1 cellular context compared by ENCODE assay signal in the genomic region with DNA sequence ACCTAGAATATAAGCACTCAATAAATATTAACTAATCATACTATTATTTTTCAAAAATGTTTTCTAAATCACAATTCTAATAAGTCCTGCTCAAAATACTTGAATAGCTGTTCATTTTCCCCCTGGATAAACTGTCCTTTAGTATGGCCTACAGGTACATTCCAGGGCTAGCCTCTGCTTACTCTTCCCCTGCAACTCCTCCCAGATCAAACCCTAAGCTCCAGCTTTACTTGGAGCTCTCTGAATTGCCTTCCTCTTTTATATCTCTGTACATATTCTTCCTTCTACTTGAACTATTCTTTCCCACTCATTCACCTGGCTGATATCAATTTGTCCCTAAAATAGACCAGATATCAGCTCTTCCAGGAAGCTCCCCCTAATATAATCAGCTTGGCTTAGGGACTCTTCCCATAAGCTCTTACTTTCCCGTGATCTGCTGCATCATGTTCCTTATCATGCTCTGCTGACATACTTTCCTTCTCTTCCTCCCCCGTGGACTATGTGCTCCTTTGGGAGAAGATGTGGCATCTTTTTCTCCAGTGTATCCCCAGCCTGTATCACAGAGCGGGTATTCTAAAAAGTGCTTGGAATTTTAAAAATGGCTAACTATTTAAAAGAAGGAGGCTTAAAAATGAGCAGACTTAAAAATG.
TF ChIP-seq lines count a peak whose summit lies in the region.

No MANE protein-coding gene starts in this region.

TF ChIP-seq in K562, 482 proteins besides CTCF, POLR2A, EP300 and RAD21 (continued from another document):
- TF ChIP-seq, protein P1, sequence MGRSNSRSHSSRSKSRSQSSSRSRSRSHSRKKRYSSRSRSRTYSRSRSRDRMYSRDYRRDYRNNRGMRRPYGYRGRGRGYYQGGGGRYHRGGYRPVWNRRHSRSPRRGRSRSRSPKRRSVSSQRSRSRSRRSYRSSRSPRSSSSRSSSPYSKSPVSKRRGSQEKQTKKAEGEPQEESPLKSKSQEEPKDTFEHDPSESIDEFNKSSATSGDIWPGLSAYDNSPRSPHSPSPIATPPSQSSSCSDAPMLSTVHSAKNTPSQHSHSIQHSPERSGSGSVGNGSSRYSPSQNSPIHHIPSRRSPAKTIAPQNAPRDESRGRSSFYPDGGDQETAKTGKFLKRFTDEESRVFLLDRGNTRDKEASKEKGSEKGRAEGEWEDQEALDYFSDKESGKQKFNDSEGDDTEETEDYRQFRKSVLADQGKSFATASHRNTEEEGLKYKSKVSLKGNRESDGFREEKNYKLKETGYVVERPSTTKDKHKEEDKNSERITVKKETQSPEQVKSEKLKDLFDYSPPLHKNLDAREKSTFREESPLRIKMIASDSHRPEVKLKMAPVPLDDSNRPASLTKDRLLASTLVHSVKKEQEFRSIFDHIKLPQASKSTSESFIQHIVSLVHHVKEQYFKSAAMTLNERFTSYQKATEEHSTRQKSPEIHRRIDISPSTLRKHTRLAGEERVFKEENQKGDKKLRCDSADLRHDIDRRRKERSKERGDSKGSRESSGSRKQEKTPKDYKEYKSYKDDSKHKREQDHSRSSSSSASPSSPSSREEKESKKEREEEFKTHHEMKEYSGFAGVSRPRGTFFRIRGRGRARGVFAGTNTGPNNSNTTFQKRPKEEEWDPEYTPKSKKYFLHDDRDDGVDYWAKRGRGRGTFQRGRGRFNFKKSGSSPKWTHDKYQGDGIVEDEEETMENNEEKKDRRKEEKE (IDR thresholded peaks at IDR 0.05; ENCODE audit: borderline replicate concordance in 1 of 2, control insufficient read depth in 1 of 2, low read depth in 2 of 2, low read length in 1 of 2): no peak
